In genomic region chr6:133621751-133622150, GRCh38 we compare ENCODE assay signal across 22 cellular contexts.
DNase-seq lines count a peak whose midpoint lies in the region; ATAC-seq and TF ChIP-seq lines count a peak whose summit lies in the region.
"Had no signal": no experiment of that assay in that cellular context is flagged by ENCODE, and none has a peak within 500 bp of the region (broad histone marks: within the 10 kb centered on the region; RNA-seq: fewer than 3 reads in every experiment).

No MANE protein-coding gene starts in this region.

- H3K4me1 ChIP-seq in ACC112 (ENCODE audit: control insufficient read depth, insufficient read depth, low read length, unreplicated experiment) (peaks cover 36% of the 10 kb centered on the region), IMR-90 (ENCODE audit: control insufficient read depth, insufficient read depth, low read length) (peaks cover 14% of the 10 kb centered on the region)
- no peaks in the 10 kb centered on the region for H3K4me1 ChIP-seq in naive thymus-derived CD4-positive, alpha-beta T cell (ENCODE audit: control insufficient read depth in 2 of 2, insufficient read depth in 2 of 2, low read length in 2 of 2)
- H3K4me1 ChIP-seq in CD8-positive, alpha-beta T cell (ENCODE audit: insufficient read depth, low read length): no peaks in the 10 kb centered on the region
- H3K4me1 ChIP-seq: prostate gland, transverse colon had no signal

- H3K23ac ChIP-seq in IMR-90 (ENCODE audit: low read depth, low read length): no peak overlapping the region

- intact Hi-C loops in IMR-90 (cut with micrococcal nuclease): no loop called here
- intact Hi-C loops in naive thymus-derived CD4-positive, alpha-beta T cell (cut with micrococcal nuclease): no loop called here
- intact Hi-C loops in CD8-positive, alpha-beta T cell (cut with DNase I, micrococcal nuclease): no loop called here

- no peak overlapping the region for H3K56ac ChIP-seq in IMR-90 (ENCODE audit: extremely low read depth, insufficient read depth, low read length)

- no peaks in the 10 kb centered on the region for H3K9me3 ChIP-seq in IMR-90 (ENCODE audit: control insufficient read depth, insufficient read depth, low read length)
- H3K9me3 ChIP-seq in naive thymus-derived CD4-positive, alpha-beta T cell (ENCODE audit: control insufficient read depth in 2 of 3, low read length in 3 of 3): no peaks in the 10 kb centered on the region
- no peaks in the 10 kb centered on the region for H3K9me3 ChIP-seq in CD8-positive, alpha-beta T cell (ENCODE audit: low read length)
- H3K9me3 ChIP-seq: prostate gland, transverse colon had no signal

- peaks cover 27% of the 10 kb centered on the region for H3K4me1 Mint-ChIP-seq in chondrocyte (ENCODE audit: low read depth)
- no peaks in the 10 kb centered on the region for H3K4me1 Mint-ChIP-seq in naive thymus-derived CD4-positive, alpha-beta T cell
- no peaks in the 10 kb centered on the region for H3K4me1 Mint-ChIP-seq in CD8-positive, alpha-beta T cell (ENCODE audit: low read depth)
- H3K4me1 Mint-ChIP-seq: activated naive CD4-positive, alpha-beta T cell treated with anti-CD3 and anti-CD28 coated beads, Interleukin-2, amount 50 U/mL, for 24 hours; IgD-negative memory B cell had no signal

- peak overlapping the region; percentile 93 for H2BK20ac ChIP-seq in IMR-90 (ENCODE audit: low read depth, low read length)

- H2BK5ac ChIP-seq in IMR-90 (ENCODE audit: low read depth, low read length, poor library complexity, severe bottlenecking): peak overlapping the region; percentile 89

- H3K4me3 Mint-ChIP-seq in chondrocyte (ENCODE audit: unreplicated experiment): no peak overlapping the region
- H3K4me3 Mint-ChIP-seq in naive thymus-derived CD4-positive, alpha-beta T cell: no peak overlapping the region
- no peak overlapping the region for H3K4me3 Mint-ChIP-seq in CD8-positive, alpha-beta T cell
- H3K4me3 Mint-ChIP-seq: activated naive CD4-positive, alpha-beta T cell treated with anti-CD3 and anti-CD28 coated beads, Interleukin-2, amount 50 U/mL, for 24 hours; IgD-negative memory B cell had no signal

- dilution Hi-C loops in IMR-90 (cut with HindIII; ENCODE audit: low sequenced_read_pairs, unreplicated experiment): no loop called here

- H2AK5ac ChIP-seq in IMR-90 (ENCODE audit: low read depth, low read length): peak overlapping the region; percentile 68; the same call in 1 of the 2 replicates

- TF ChIP-seq RAD21 in IMR-90 (IDR thresholded peaks at IDR 0.05; ENCODE audit: low read length): no peak

- H4K5ac ChIP-seq in IMR-90 (ENCODE audit: low read depth, low read length): peak overlapping the region; percentile 90

- H2AFZ ChIP-seq in ACC112 (ENCODE audit: low read length, unreplicated experiment) (peak overlapping the region; percentile 35), IMR-90 (replicated peaks; ENCODE audit: low read length, poor library complexity) (no peak overlapping the region)

- peak overlapping the region; percentile 82; the same call in 1 of the 2 replicates for H4K91ac ChIP-seq in IMR-90 (ENCODE audit: insufficient read depth, low read depth, low read length)

- peaks cover 20% of the 10 kb centered on the region for H3K9me3 Mint-ChIP-seq in chondrocyte (ENCODE audit: low read depth)
- H3K9me3 Mint-ChIP-seq in naive thymus-derived CD4-positive, alpha-beta T cell: peaks cover 0 to 19% (median 10%) of the 10 kb centered on the region in 11 donors
- H3K9me3 Mint-ChIP-seq in CD8-positive, alpha-beta T cell: no peaks in the 10 kb centered on the region
- H3K9me3 Mint-ChIP-seq: activated naive CD4-positive, alpha-beta T cell treated with anti-CD3 and anti-CD28 coated beads, Interleukin-2, amount 50 U/mL, for 24 hours had no signal

- H3K4me2 ChIP-seq in IMR-90 (ENCODE audit: low read depth, low read length): peak overlapping the region; percentile 47; the same call in 1 of the 2 replicates

- peak overlapping the region; percentile 74; the same call in 1 of the 2 replicates for H3K4ac ChIP-seq in IMR-90 (ENCODE audit: low read depth, low read length)

- peak; percentile 77 for ATAC-seq in IMR-90 (ENCODE audit: low read depth)
- ATAC-seq in naive thymus-derived CD4-positive, alpha-beta T cell: no peak
- no peak for ATAC-seq in CD8-positive, alpha-beta T cell
- ATAC-seq in HG02884 (IDR thresholded peaks at IDR 0.05; ENCODE audit: unreplicated experiment): no peak

- peaks cover 11% of the 10 kb centered on the region for H3K36me3 Mint-ChIP-seq in chondrocyte (ENCODE audit: low read depth)
- no peaks in the 10 kb centered on the region for H3K36me3 Mint-ChIP-seq in naive thymus-derived CD4-positive, alpha-beta T cell
- no peaks in the 10 kb centered on the region for H3K36me3 Mint-ChIP-seq in CD8-positive, alpha-beta T cell
- H3K36me3 Mint-ChIP-seq: activated naive CD4-positive, alpha-beta T cell treated with anti-CD3 and anti-CD28 coated beads, Interleukin-2, amount 50 U/mL, for 24 hours; IgD-negative memory B cell had no signal

- peak overlapping the region; percentile 32 to 62; a peak in 3 of 4 replicates for H4K8ac ChIP-seq in IMR-90 (ENCODE audit: low read depth in 2 of 2, low read length in 2 of 2)

- H3K27ac ChIP-seq in ACC112 (ENCODE audit: low read depth, low read length) (peak overlapping the region; percentile 94), IMR-90 (ENCODE audit: insufficient read depth, low read length) (peak overlapping the region; percentile 84; the same call in 1 of the 2 replicates)
- no peak overlapping the region for H3K27ac ChIP-seq in naive thymus-derived CD4-positive, alpha-beta T cell (ENCODE audit: low read depth, low read length)
- H3K27ac ChIP-seq in CD8-positive, alpha-beta T cell (ENCODE audit: low read depth, low read length): no peak overlapping the region
- H3K27ac ChIP-seq: prostate gland, transverse colon had no signal

- H2AK9ac ChIP-seq in IMR-90 (replicated peaks; ENCODE audit: low read depth, low read length, poor library complexity): no peak overlapping the region

- H3K79me1 ChIP-seq in IMR-90 (ENCODE audit: low read depth in 1 of 2, low read length in 2 of 2): no peaks in the 10 kb centered on the region

- no TSS peak for BruUV-seq in IMR-90 (replicated peaks; lab: Mats Ljungman, UMichigan)

- H2BK15ac ChIP-seq in IMR-90 (ENCODE audit: low read depth, low read length): peak overlapping the region; percentile 69; the same call in 1 of the 3 replicates

- H3K14ac ChIP-seq in IMR-90 (replicated peaks; ENCODE audit: low read depth, low read length): peak overlapping the region; percentile 89; the same call in 1 of the 2 replicates

- POLR2A ChIA-PET in IMR-90 (lab: Charles Lee; ENCODE audit: unreplicated experiment): no interaction called here
- POLR2A ChIA-PET in naive thymus-derived CD4-positive, alpha-beta T cell (lab: Charles Lee): no interaction called here
- POLR2A ChIA-PET in CD8-positive, alpha-beta T cell (lab: Charles Lee): no interaction called here

- CTCF ChIA-PET in IMR-90 (lab: Yijun Ruan, JAX): no interaction called here
- CTCF ChIA-PET in naive thymus-derived CD4-positive, alpha-beta T cell (lab: Charles Lee): no interaction called here
- CTCF ChIA-PET in CD8-positive, alpha-beta T cell (lab: Charles Lee): no interaction called here

- DNase-seq in IMR-90: peak; percentile 76
- no peak for DNase-seq in chondrocyte (ENCODE audit: low spot score)
- peak; percentile 62 for DNase-seq in iris pigment epithelial cell (ENCODE audit: low read depth)
- no peak for DNase-seq in naive thymus-derived CD4-positive, alpha-beta T cell
- DNase-seq in CD8-positive, alpha-beta T cell: no peak
- DNase-seq in stimulated activated CD8-positive, alpha-beta memory T cell treated with anti-CD3 and anti-CD28 coated beads, Interleukin-4, amount 100 ng/mL, for 48 hours: no peak
- DNase-seq: 8988T; activated CD4-positive, alpha-beta T cell treated with anti-CD3 and anti-CD28 coated beads, Interleukin-2, amount 50 U/mL, for 4 hours; activated CD4-positive, CD25-positive, alpha-beta regulatory T cell; aorta; COR-L47; DMS79; NCI-H1417 treated with DMSO at 0.1 percent for 48 hours; NCI-H2081 treated with DMSO at 0.1 percent for 48 hours; NCI-H510A; SHP77; transverse colon had no signal

- H3K27me3 ChIP-seq in ACC112 (ENCODE audit: insufficient read depth, low read length) (no peaks in the 10 kb centered on the region), IMR-90 (ENCODE audit: control insufficient read depth, insufficient read depth, low read length) (no peaks in the 10 kb centered on the region)
- H3K27me3 ChIP-seq in naive thymus-derived CD4-positive, alpha-beta T cell (ENCODE audit: control insufficient read depth in 2 of 2, insufficient read depth in 2 of 2, low read length in 2 of 2): no peaks in the 10 kb centered on the region
- H3K27me3 ChIP-seq in CD8-positive, alpha-beta T cell (ENCODE audit: insufficient read depth, low read length): no peaks in the 10 kb centered on the region
- H3K27me3 ChIP-seq: transverse colon had no signal

- H3K9me1 ChIP-seq in IMR-90 (ENCODE audit: insufficient read depth, low read length): peaks cover 8% of the 10 kb centered on the region; the same call in 1 of the 2 replicates

- no peaks in the 10 kb centered on the region for H3K27me3 Mint-ChIP-seq in chondrocyte (ENCODE audit: low read depth)
- peaks cover 0 to 4% (median 0%) of the 10 kb centered on the region in 5 donors for H3K27me3 Mint-ChIP-seq in naive thymus-derived CD4-positive, alpha-beta T cell
- no peaks in the 10 kb centered on the region for H3K27me3 Mint-ChIP-seq in CD8-positive, alpha-beta T cell (ENCODE audit: low read depth)
- H3K27me3 Mint-ChIP-seq: activated naive CD4-positive, alpha-beta T cell treated with anti-CD3 and anti-CD28 coated beads, Interleukin-2, amount 50 U/mL, for 24 hours; IgD-negative memory B cell had no signal

- no peak overlapping the region for H3K4me3 ChIP-seq in ACC112 (ENCODE audit: low read depth, low read length)
- no peak overlapping the region for H3K4me3 ChIP-seq in IMR-90 (ENCODE audit: insufficient read depth, low read depth, low read length)
- H3K4me3 ChIP-seq in naive thymus-derived CD4-positive, alpha-beta T cell (ENCODE audit: low read length): no peak overlapping the region
- no peak overlapping the region for H3K4me3 ChIP-seq in CD8-positive, alpha-beta T cell (ENCODE audit: low read depth, low read length)
- H3K4me3 ChIP-seq: prostate gland, transverse colon had no signal

- TF ChIP-seq CTCF in IMR-90 (conservative IDR thresholded peaks at IDR 0.05; ENCODE audit: low read depth, low read length): no peak
- TF ChIP-seq CTCF in chondrocyte (IDR thresholded peaks at IDR 0.05): no peak
- TF ChIP-seq CTCF in CD8-positive, alpha-beta T cell (IDR thresholded peaks at IDR 0.05): no peak

- peak overlapping the region; percentile 62 for H3K27ac Mint-ChIP-seq in chondrocyte (ENCODE audit: unreplicated experiment)
- H3K27ac Mint-ChIP-seq in naive thymus-derived CD4-positive, alpha-beta T cell: no peak overlapping the region
- no peak overlapping the region for H3K27ac Mint-ChIP-seq in CD8-positive, alpha-beta T cell
- H3K27ac Mint-ChIP-seq: activated naive CD4-positive, alpha-beta T cell treated with anti-CD3 and anti-CD28 coated beads, Interleukin-2, amount 50 U/mL, for 24 hours; IgD-negative memory B cell had no signal

- in situ Hi-C loops in IMR-90 (cut with MboI; ENCODE audit: low sequenced_read_pairs): loop anchor here (25.0 kb wide), 1 partner anchor 266 kb away; the partner anchor contains the start of gene TCF21

- peak overlapping the region; percentile 96 for H3K18ac ChIP-seq in IMR-90 (ENCODE audit: low read depth, low read length)

- H4K20me1 ChIP-seq in IMR-90 (ENCODE audit: insufficient read depth, low read length): no peaks in the 10 kb centered on the region

- no peaks in the 10 kb centered on the region for H3K79me2 ChIP-seq in ACC112 (ENCODE audit: control insufficient read depth, insufficient read depth, low read length, unreplicated experiment)

- H3K36me3 ChIP-seq in ACC112 (ENCODE audit: insufficient read depth, low read length): no peaks in the 10 kb centered on the region
- no peaks in the 10 kb centered on the region for H3K36me3 ChIP-seq in IMR-90 (ENCODE audit: control insufficient read depth, insufficient read depth, low read length)
- no peaks in the 10 kb centered on the region for H3K36me3 ChIP-seq in naive thymus-derived CD4-positive, alpha-beta T cell (ENCODE audit: control insufficient read depth in 2 of 3, insufficient read depth in 3 of 3, low read length in 3 of 3)
- no peaks in the 10 kb centered on the region for H3K36me3 ChIP-seq in CD8-positive, alpha-beta T cell (ENCODE audit: insufficient read depth, low read length)
- H3K36me3 ChIP-seq: prostate gland, transverse colon had no signal

- no peak for TF ChIP-seq POLR2A in IMR-90 (IDR thresholded peaks at IDR 0.05; ENCODE audit: low read depth, low read length)

- H3K9ac ChIP-seq in IMR-90 (ENCODE audit: low read depth, low read length): peak overlapping the region; percentile 46

- peak overlapping the region; percentile 87 for H2BK120ac ChIP-seq in IMR-90 (ENCODE audit: low read depth, low read length)

Comparison
In these comparisons a context has a peak if more than half of its experiments do, and no peak if none do; other contexts are left out.
1. H3K27ac ChIP-seq: peak in ACC112 (single experiment) and IMR-90 (single experiment); none in naive thymus-derived CD4-positive, alpha-beta T cell (single experiment) and CD8-positive, alpha-beta T cell (single experiment).
2. DNase-seq: peak in IMR-90 (single experiment) and iris pigment epithelial cell (single experiment); none in chondrocyte (single experiment), naive thymus-derived CD4-positive, alpha-beta T cell (0 of 9), CD8-positive, alpha-beta T cell (0 of 7) and stimulated activated CD8-positive, alpha-beta memory T cell treated with anti-CD3 and anti-CD28 coated beads, Interleukin-4, amount 100 ng/mL, for 48 hours (single experiment).